In genomic region chr1:202029727-202030126, GRCh38 we compare ENCODE assay signal across 22 cellular contexts. TPM values are rescaled to one million over a fixed set of nuclear protein-coding genes. Genes with fewer than 3 reads are reported as not detected.
DNase-seq lines count a peak whose midpoint lies in the region; ATAC-seq, FAIRE-seq and TF ChIP-seq lines count a peak whose summit lies in the region.
"Had no signal": no experiment of that assay in that cellular context is flagged by ENCODE, and none has a peak within 500 bp of the region (broad histone marks: within the 10 kb centered on the region; RNA-seq: fewer than 3 reads in every experiment).

No MANE protein-coding gene starts in this region.

- H3K9ac ChIP-seq in HepG2 (ENCODE audit: insufficient read depth, low read depth, low read length) (no peak overlapping the region), H9 (ENCODE audit: extremely low read depth, insufficient read length, low read length) (no peak overlapping the region)
- H3K9ac ChIP-seq: parathyroid adenoma had no signal

- H3K27me3 ChIP-seq in HepG2 (ENCODE audit: control insufficient read depth in 1 of 2, insufficient read depth in 2 of 2, low read length in 2 of 2) (no peaks in the 10 kb centered on the region), right lobe of liver (no peaks in the 10 kb centered on the region), H9 (ENCODE audit: insufficient read depth, low read length) (no peaks in the 10 kb centered on the region)
- H3K27me3 ChIP-seq: BE2C, SJCRH30, thyroid gland had no signal

- no peaks in the 10 kb centered on the region for H4K20me1 ChIP-seq in HepG2 (ENCODE audit: insufficient read depth, low read length)
- H4K20me1 ChIP-seq in H9 (ENCODE audit: control insufficient read depth, insufficient read depth, insufficient read length) = no peaks in the 10 kb centered on the region

- H3K79me2 ChIP-seq in HepG2 (ENCODE audit: insufficient read depth, low read length) (no peaks in the 10 kb centered on the region), H9 (ENCODE audit: insufficient read depth, low read length) (no peaks in the 10 kb centered on the region)
- H3K79me2 ChIP-seq: parathyroid adenoma had no signal

- H3K14ac ChIP-seq in H9 (ENCODE audit: insufficient read depth, low read length) = no peak overlapping the region

- H3K4me3 Mint-ChIP-seq in MCF 10A (ENCODE audit: unreplicated experiment) = no peak overlapping the region
- no peak overlapping the region for H3K4me3 Mint-ChIP-seq in mesothelial cell of epicardium
- H3K4me3 Mint-ChIP-seq in H9 = no peak overlapping the region
- H3K4me3 Mint-ChIP-seq: activated naive CD8-positive, alpha-beta T cell treated with anti-CD3 and anti-CD28 coated beads, Interleukin-2, amount 10 ng/mL, durations not matched to agents 7 days and 5 days; memory B cell; naive thymus-derived CD8-positive, alpha-beta T cell; stimulated activated naive B cell treated with anti-CD40 and anti-IgM and Interleukin-4, amounts not matched to agents 10 μg/mL and 1 μg/mL and 100 μg/mL, for 72 hours had no signal

- no peak overlapping the region for H4K5ac ChIP-seq in H9 (ENCODE audit: insufficient read length, low read depth, low read length)

- H3K9me3 Mint-ChIP-seq in MCF 10A (ENCODE audit: unreplicated experiment) = no peaks in the 10 kb centered on the region
- H3K9me3 Mint-ChIP-seq in mesothelial cell of epicardium = peaks cover 3% of the 10 kb centered on the region
- H3K9me3 Mint-ChIP-seq in H9 = peaks cover 0 to 3% of the 10 kb centered on the region in 2 experiments; a peak in 2 of 5 replicates
- H3K9me3 Mint-ChIP-seq: activated naive CD8-positive, alpha-beta T cell treated with anti-CD3 and anti-CD28 coated beads, Interleukin-2, amount 10 ng/mL, durations not matched to agents 7 days and 5 days; memory B cell; naive thymus-derived CD8-positive, alpha-beta T cell; stimulated activated naive B cell treated with anti-CD40 and anti-IgM and Interleukin-4, amounts not matched to agents 10 μg/mL and 1 μg/mL and 100 μg/mL, for 72 hours had no signal

- no peaks in the 10 kb centered on the region for H3K79me1 ChIP-seq in H9 (ENCODE audit: insufficient read depth, low read depth, low read length, poor library complexity, severe bottlenecking)

- H2BK5ac ChIP-seq in H9 (ENCODE audit: insufficient read length, low read length) = no peak overlapping the region

- TF ChIP-seq EP300 in HepG2 (IDR thresholded peaks at IDR 0.05; ENCODE audit: low read depth in 2 of 2, low read length in 2 of 2) (no peak), HepG2 (CRISPR knock-in tag; IDR thresholded peaks at IDR 0.05; ENCODE audit: borderline replicate concordance) (no peak)

- H3K9me3 ChIP-seq in HepG2 (ENCODE audit: low read length) = no peaks in the 10 kb centered on the region
- H3K9me3 ChIP-seq in right lobe of liver = no peaks in the 10 kb centered on the region
- H3K9me3 ChIP-seq in H9 (ENCODE audit: control insufficient read depth, low read depth, low read length) = no peaks in the 10 kb centered on the region
- H3K9me3 ChIP-seq: BE2C, SJCRH30, thyroid gland had no signal

- H3K23ac ChIP-seq in H9 (ENCODE audit: insufficient read length, low read depth, low read length) = no peak overlapping the region

- ATAC-seq in HepG2 = no peak
- ATAC-seq in right lobe of liver = no peak
- ATAC-seq in HG02970 (IDR thresholded peaks at IDR 0.05; ENCODE audit: low FRiP score, unreplicated experiment) = no peak
- no peak for ATAC-seq in HG02623 (IDR thresholded peaks at IDR 0.05; ENCODE audit: unreplicated experiment)
- ATAC-seq in HG02610 (IDR thresholded peaks at IDR 0.05; ENCODE audit: unreplicated experiment) = no peak
- ATAC-seq: naive thymus-derived CD8-positive, alpha-beta T cell; stimulated activated naive B cell treated with anti-CD40 and anti-IgM and Interleukin-4, amounts not matched to agents 10 μg/mL and 1 μg/mL and 100 μg/mL, for 72 hours had no signal

- TF ChIP-seq CTCF in HepG2 (CRISPR knock-in tag; IDR thresholded peaks at IDR 0.05) = no peak
- no peak for TF ChIP-seq CTCF in right lobe of liver (IDR thresholded peaks at IDR 0.05)
- no peak for TF ChIP-seq CTCF in MCF 10A (IDR thresholded peaks at IDR 0.05; ENCODE audit: unreplicated experiment)
- TF ChIP-seq CTCF in mesothelial cell of epicardium (IDR thresholded peaks at IDR 0.05; ENCODE audit: unreplicated experiment) = no peak
- TF ChIP-seq CTCF in H9 (conservative IDR thresholded peaks at IDR 0.05) = no peak

- CTCF ChIA-PET in HepG2 (lab: Yijun Ruan, JAX; ENCODE audit: low intra/inter-chr PET ratio, low total read pairs) = no interaction called here
- CTCF ChIA-PET in MCF 10A (lab: Yijun Ruan, JAX) = interaction anchor here (0.6 to 1.5 kb wide), 11 partner anchors 14 to 107 kb away, joined by 3 to 7 read pairs (median 3); partner anchors contain the start of gene ELF3

- no peak overlapping the region for H3K56ac ChIP-seq in H9 (ENCODE audit: insufficient read length, low read depth, low read length)

- intact Hi-C loops in HepG2 (cut with micrococcal nuclease; ENCODE audit: unreplicated experiment) = no loop called here
- intact Hi-C loops in right lobe of liver (cut with DNase I) = no loop called here
- intact Hi-C loops in MCF 10A (cut with micrococcal nuclease) = no loop called here

- H3K4me1 ChIP-seq in HepG2 (ENCODE audit: insufficient read depth, low read length) (peaks cover 47% of the 10 kb centered on the region), right lobe of liver (peaks cover 0 to 28% (median 8%) of the 10 kb centered on the region in 4 donors), H9 (ENCODE audit: insufficient read depth, low read length) (no peaks in the 10 kb centered on the region; the same call in 1 of the 2 replicates)
- H3K4me1 ChIP-seq: parathyroid adenoma had no signal

- no peak overlapping the region for H4K8ac ChIP-seq in H9 (replicated peaks; ENCODE audit: insufficient read length, low read depth, low read length)

- H3K18ac ChIP-seq in H9 (ENCODE audit: insufficient read length, low read depth, low read length) = no peak overlapping the region

- no peak overlapping the region for H2BK20ac ChIP-seq in H9 (ENCODE audit: low read depth, low read length, poor library complexity, severe bottlenecking)

- in situ Hi-C loops in HepG2 (cut with HindIII; ENCODE audit: extremely low pct_ligation_motif_present, low pct_unique_long_range_greater_than_20kb) = no loop called here

- 44% methylated on average over 2 of the region's 2 CpGs for WGBS in HepG2 (ENCODE audit: low lambda C conversion rate)
- 94% methylated on average over 2 of the region's 2 CpGs for WGBS in right lobe of liver (ENCODE audit: insufficient coverage, low coverage, low lambda C conversion rate, missing lambda C conversion rate)
- WGBS in H9 (ENCODE audit: extremely low coverage, insufficient read length, low lambda C conversion rate) = no CpG with 5 or more reads among the region's 2 CpGs

- H3K4me2 ChIP-seq in HepG2 (ENCODE audit: low read depth, low read length) (no peak overlapping the region), H9 (ENCODE audit: insufficient read depth, insufficient read length, low read length) (no peak overlapping the region)

- H3K4me1 Mint-ChIP-seq in MCF 10A (ENCODE audit: insufficient read depth, unreplicated experiment) (peaks cover 33% of the 10 kb centered on the region), mesothelial cell of epicardium (peaks cover 17% of the 10 kb centered on the region), H9 (peaks cover 5 to 8% of the 10 kb centered on the region in 2 experiments)
- H3K4me1 Mint-ChIP-seq: activated naive CD8-positive, alpha-beta T cell treated with anti-CD3 and anti-CD28 coated beads, Interleukin-2, amount 10 ng/mL, durations not matched to agents 7 days and 5 days; memory B cell; naive thymus-derived CD8-positive, alpha-beta T cell; stimulated activated naive B cell treated with anti-CD40 and anti-IgM and Interleukin-4, amounts not matched to agents 10 μg/mL and 1 μg/mL and 100 μg/mL, for 72 hours had no signal

- no TSS peak for BruUV-seq in HepG2 (replicated peaks; lab: Mats Ljungman, UMichigan)
- no TSS peak for BruUV-seq in MCF 10A (replicated peaks; lab: Mats Ljungman, UMichigan)

- no peak for TF ChIP-seq RAD21 in HepG2 (CRISPR knock-in tag; IDR thresholded peaks at IDR 0.05)

- H2BK12ac ChIP-seq in H9 (ENCODE audit: insufficient read length, low read depth, low read length) = no peak overlapping the region

- no peak for FAIRE-seq in HepG2 (lab: Jason Lieb, UNC)
- FAIRE-seq: GM12891 had no signal

- no peak overlapping the region; the same call in 1 of the 2 replicates for H2BK15ac ChIP-seq in H9 (ENCODE audit: low read depth, low read length)

- H3K27ac ChIP-seq in HepG2 (ENCODE audit: extremely low read length, insufficient read depth, low read length) (no peak overlapping the region), right lobe of liver (no peak overlapping the region), H9 (ENCODE audit: insufficient read length, low read depth, low read length) (no peak overlapping the region)
- H3K27ac ChIP-seq: parathyroid adenoma, SJCRH30, thyroid gland, WERI-Rb-1 had no signal

- H3K27ac Mint-ChIP-seq in MCF 10A (ENCODE audit: low read depth, unreplicated experiment) (peak overlapping the region; percentile 89), mesothelial cell of epicardium (peak overlapping the region; percentile 48), H9 (no peak overlapping the region)
- H3K27ac Mint-ChIP-seq: activated naive CD8-positive, alpha-beta T cell treated with anti-CD3 and anti-CD28 coated beads, Interleukin-2, amount 10 ng/mL, durations not matched to agents 7 days and 5 days; memory B cell; naive thymus-derived CD8-positive, alpha-beta T cell; stimulated activated naive B cell treated with anti-CD40 and anti-IgM and Interleukin-4, amounts not matched to agents 10 μg/mL and 1 μg/mL and 100 μg/mL, for 72 hours had no signal

- H4K91ac ChIP-seq in H9 (ENCODE audit: insufficient read length, low read depth, low read length) = no peak overlapping the region

- no peak overlapping the region for H2AFZ ChIP-seq in HepG2 (ENCODE audit: low read length)
- H2AFZ ChIP-seq in H9 (ENCODE audit: low read length) = no peak overlapping the region
- H2AFZ ChIP-seq: parathyroid adenoma had no signal

- H2BK120ac ChIP-seq in H9 (ENCODE audit: low read depth, low read length, poor library complexity, severe bottlenecking) = no peak overlapping the region

- H2AK5ac ChIP-seq in H9 (ENCODE audit: insufficient read length, low read length) = no peak overlapping the region

- H3K4me3 ChIP-seq in HepG2 (replicated peaks in 1 of 3; ENCODE audit: insufficient read depth in 1 of 3, low read depth in 2 of 3, low read length in 3 of 3) (no peak overlapping the region), right lobe of liver (no peak overlapping the region)
- H3K4me3 ChIP-seq: SJCRH30, thyroid gland had no signal

- no peak overlapping the region for H3K4ac ChIP-seq in H9 (ENCODE audit: low read depth, low read length)

- H3K27me3 Mint-ChIP-seq in MCF 10A (ENCODE audit: insufficient read depth, unreplicated experiment) = peaks cover 30% of the 10 kb centered on the region
- H3K27me3 Mint-ChIP-seq in mesothelial cell of epicardium (ENCODE audit: low read depth) = no peaks in the 10 kb centered on the region
- no peaks in the 10 kb centered on the region for H3K27me3 Mint-ChIP-seq in H9 (ENCODE audit: low read depth)

- H3K36me3 Mint-ChIP-seq in MCF 10A (ENCODE audit: insufficient read depth, unreplicated experiment) = no peaks in the 10 kb centered on the region
- H3K36me3 Mint-ChIP-seq in mesothelial cell of epicardium = no peaks in the 10 kb centered on the region
- H3K36me3 Mint-ChIP-seq in H9 (ENCODE audit: insufficient read depth in 1 of 3, low read depth in 3 of 3) = peaks cover 0 to 4% (median 0%) of the 10 kb centered on the region in 3 experiments; a peak in 1 of 7 replicates
- H3K36me3 Mint-ChIP-seq: activated naive CD8-positive, alpha-beta T cell treated with anti-CD3 and anti-CD28 coated beads, Interleukin-2, amount 10 ng/mL, durations not matched to agents 7 days and 5 days; memory B cell; naive thymus-derived CD8-positive, alpha-beta T cell; stimulated activated naive B cell treated with anti-CD40 and anti-IgM and Interleukin-4, amounts not matched to agents 10 μg/mL and 1 μg/mL and 100 μg/mL, for 72 hours had no signal

- TF ChIP-seq POLR2A in HepG2 (IDR thresholded peaks at IDR 0.05; ENCODE audit: insufficient read depth in 1 of 2, low read depth in 2 of 2, low read length in 2 of 2) (no peak), right lobe of liver (IDR thresholded peaks at IDR 0.05) (no peak)

- POLR2A ChIA-PET in HepG2 (lab: Yijun Ruan, JAX) (interaction anchor here (1.4 to 2.5 kb wide), 2 partner anchors 11 to 19 kb away, joined by 3 to 12 read pairs; partner anchors contain the start of gene ELF3), MCF 10A (lab: Yijun Ruan, JAX) (interaction anchor here (0.6 to 4.9 kb wide), 4 partner anchors 13 to 1132 kb away, joined by 3 to 23 read pairs (median 4); no protein-coding TSS in a partner anchor)

- DNase-seq in HepG2 (ENCODE audit: low spot score) (no peak), right lobe of liver (no peak), MCF 10A (ENCODE audit: unreplicated experiment) (no peak), mesothelial cell of epicardium (ENCODE audit: low spot score in 2 of 2, unreplicated experiment in 2 of 2) (no peak), H9 (no peak)
- DNase-seq: activated CD4-positive, alpha-beta T cell treated with anti-CD3 and anti-CD28 coated beads, Interleukin-2, amount 50 U/mL, for 4 hours; activated CD8-positive, alpha-beta memory T cell treated with anti-CD3 and anti-CD28 coated beads, Interleukin-2, amount 50 U/mL, for 48 hours; activated naive CD8-positive, alpha-beta T cell treated with anti-CD3 and anti-CD28 coated beads, Interleukin-2, amount 10 ng/mL, durations not matched to agents 7 days and 5 days; BE2C; DND-41; naive thymus-derived CD8-positive, alpha-beta T cell; SJCRH30; stimulated activated naive B cell treated with anti-CD40 and anti-IgM and Interleukin-4, amounts not matched to agents 10 μg/mL and 1 μg/mL and 100 μg/mL, for 72 hours; thyroid gland; WERI-Rb-1 had no signal

- no peaks in the 10 kb centered on the region for H3K23me2 ChIP-seq in H9 (ENCODE audit: insufficient read length, low read depth, low read length, poor library complexity, severe bottlenecking)

- no peaks in the 10 kb centered on the region for H3K36me3 ChIP-seq in HepG2 (replicated peaks in 1 of 2; ENCODE audit: control insufficient read depth in 1 of 2, insufficient read depth in 2 of 2, low read length in 2 of 2)
- H3K36me3 ChIP-seq in right lobe of liver = no peaks in the 10 kb centered on the region
- H3K36me3 ChIP-seq: BE2C, SJCRH30, thyroid gland, WERI-Rb-1 had no signal

- no peak overlapping the region for H3T11ph ChIP-seq in H9 (ENCODE audit: low read length)

RNA-seq across cellular contexts. Expression of gene ELF3, which starts 19.3 kb away (rescaled TPM):
- total RNA-seq in HepG2 (2016; rRNA removed; fragmentation: Illumina TruSeq; extraction: Trizol) (7.9 and 11.5 TPM in 2 replicates), right lobe of liver (100 to 1,000 TPM in 1 of 6 experiments, 10 to 100 TPM in 5; 12.6 to 266 (median 57.8) TPM), MCF 10A (2022) (0.10 and 0.33 TPM in 2 replicates), mesothelial cell of epicardium (111 to 112 TPM (median 112 TPM) in 3 replicates), H9 (2021) (9.1 and 10.4 TPM in 2 replicates)
- total RNA-seq in HepG2 (2016; cell fraction: cytosol; rRNA removed; fragmentation: Illumina TruSeq; extraction: Trizol; ENCODE audit: low read depth) = 2.7 and 3.4 TPM in 2 replicates
- total RNA-seq in HepG2 (2016; cell fraction: insoluble cytoplasmic fraction; rRNA removed; fragmentation: Illumina TruSeq; extraction: Trizol) = 10.4 and 13.3 TPM in 2 replicates
- 6.2 and 6.3 TPM in 2 replicates for total RNA-seq in HepG2 (2016; cell fraction: membrane; rRNA removed; fragmentation: Illumina TruSeq; extraction: Trizol)
- total RNA-seq in HepG2 (2016; cell fraction: nucleus; rRNA removed; fragmentation: Illumina TruSeq; extraction: Trizol) = 12.6 and 14.1 TPM in 2 replicates
- polyA plus RNA-seq in HepG2 (2011; rRNA removed) = 55.1 and 85.6 TPM in 2 replicates
- 53.6 and 65.9 TPM in 2 replicates for polyA plus RNA-seq in HepG2 (2011; cell fraction: cytosol; rRNA removed)
- 100 and 160 TPM in 2 replicates for polyA plus RNA-seq in HepG2 (2011; cell fraction: nucleus; rRNA removed)
- polyA plus RNA-seq in HepG2 (2012) = 23.2 and 51.8 TPM in 2 replicates
- polyA plus RNA-seq in HepG2 (2016; cell fraction: cytosol; fragmentation: Illumina TruSeq; extraction: Trizol; ENCODE audit: low read depth) = 1.3 and 1.4 TPM in 2 replicates
- 8.0 and 8.3 TPM in 2 replicates for polyA plus RNA-seq in HepG2 (2016; cell fraction: insoluble cytoplasmic fraction; fragmentation: Illumina TruSeq; extraction: Trizol; ENCODE audit: low read depth)
- 1.5 and 2.1 TPM in 2 replicates for polyA plus RNA-seq in HepG2 (2016; cell fraction: membrane; fragmentation: Illumina TruSeq; extraction: Trizol; ENCODE audit: low read depth)
- polyA plus RNA-seq in HepG2 (2016; cell fraction: nucleus; fragmentation: Illumina TruSeq; extraction: Trizol; ENCODE audit: insufficient read depth, low read depth) = 32.7 and 37.5 TPM in 2 replicates
- polyA minus RNA-seq in HepG2 (2011; rRNA and poly(A)+ RNA removed; ENCODE audit: low replicate concordance) = 97.8 and 144 TPM in 2 replicates
- polyA minus RNA-seq in HepG2 (2011; cell fraction: cytosol; rRNA and poly(A)+ RNA removed) = 37.5 and 50.6 TPM in 2 replicates
- 25.4 and 41.9 TPM in 2 replicates for polyA minus RNA-seq in HepG2 (2011; cell fraction: nucleus; rRNA and poly(A)+ RNA removed)
- total RNA-seq: skeletal muscle tissue had no signal
- polyA plus RNA-seq: naive thymus-derived CD8-positive, alpha-beta T cell had no signal

RNA-seq across cellular contexts. Expression of gene RNPEP, which starts 47.3 kb away (rescaled TPM):
- total RNA-seq in HepG2 (2016; rRNA removed; fragmentation: Illumina TruSeq; extraction: Trizol) = 38.4 and 39.5 TPM in 2 replicates
- 7.3 and 9.5 TPM in 2 replicates for total RNA-seq in HepG2 (2016; cell fraction: cytosol; rRNA removed; fragmentation: Illumina TruSeq; extraction: Trizol; ENCODE audit: low read depth)
- 34.4 and 39.3 TPM in 2 replicates for total RNA-seq in HepG2 (2016; cell fraction: insoluble cytoplasmic fraction; rRNA removed; fragmentation: Illumina TruSeq; extraction: Trizol)
- 12.6 and 12.8 TPM in 2 replicates for total RNA-seq in HepG2 (2016; cell fraction: membrane; rRNA removed; fragmentation: Illumina TruSeq; extraction: Trizol)
- 21.9 and 25.1 TPM in 2 replicates for total RNA-seq in HepG2 (2016; cell fraction: nucleus; rRNA removed; fragmentation: Illumina TruSeq; extraction: Trizol)
- 18.1 and 20.6 TPM in 2 replicates for polyA plus RNA-seq in HepG2 (2011; rRNA removed)
- 12.3 and 14.6 TPM in 2 replicates for polyA plus RNA-seq in HepG2 (2011; cell fraction: cytosol; rRNA removed)
- 20.7 and 21.2 TPM in 2 replicates for polyA plus RNA-seq in HepG2 (2011; cell fraction: nucleus; rRNA removed)
- polyA plus RNA-seq in HepG2 (2012) = 24.3 and 34.0 TPM in 2 replicates
- polyA plus RNA-seq in HepG2 (2016; cell fraction: cytosol; fragmentation: Illumina TruSeq; extraction: Trizol; ENCODE audit: low read depth) = 4.3 and 5.1 TPM in 2 replicates
- polyA plus RNA-seq in HepG2 (2016; cell fraction: insoluble cytoplasmic fraction; fragmentation: Illumina TruSeq; extraction: Trizol; ENCODE audit: low read depth) = 42.3 and 55.4 TPM in 2 replicates
- 9.4 and 10.7 TPM in 2 replicates for polyA plus RNA-seq in HepG2 (2016; cell fraction: membrane; fragmentation: Illumina TruSeq; extraction: Trizol; ENCODE audit: low read depth)
- polyA plus RNA-seq in HepG2 (2016; cell fraction: nucleus; fragmentation: Illumina TruSeq; extraction: Trizol; ENCODE audit: insufficient read depth, low read depth) = 56.7 and 59.2 TPM in 2 replicates
- polyA minus RNA-seq in HepG2 (2011; rRNA and poly(A)+ RNA removed; ENCODE audit: low replicate concordance) = 36.5 and 72.3 TPM in 2 replicates
- polyA minus RNA-seq in HepG2 (2011; cell fraction: cytosol; rRNA and poly(A)+ RNA removed) = 10.2 and 16.1 TPM in 2 replicates
- 9.2 and 9.7 TPM in 2 replicates for polyA minus RNA-seq in HepG2 (2011; cell fraction: nucleus; rRNA and poly(A)+ RNA removed)
- 10 to 100 TPM; 28.9 to 51.5 (median 41.3) TPM for total RNA-seq in right lobe of liver
- 147 and 155 TPM in 2 replicates for total RNA-seq in MCF 10A (2022)
- 76.6 to 84.3 TPM (median 79.3 TPM) in 3 replicates for total RNA-seq in mesothelial cell of epicardium
- total RNA-seq in H9 (2021) = 49.2 and 49.9 TPM in 2 replicates

Comparison
In these comparisons a context has a peak if more than half of its experiments do, and no peak if none do; other contexts are left out.
1. H3K27ac Mint-ChIP-seq: peak in MCF 10A (single experiment) and mesothelial cell of epicardium (single experiment); none in H9 (0 of 3).